In genomic region chr6:83198486-83199172, GRCh38 we compare ENCODE assay signal across 18 cellular contexts. TPM values are rescaled to one million over a fixed set of nuclear protein-coding genes. Genes with fewer than 3 reads are reported as not detected.
DNase-seq lines count a peak whose midpoint lies in the region; ATAC-seq and TF ChIP-seq lines count a peak whose summit lies in the region.
"Had no signal": no experiment of that assay in that cellular context is flagged by ENCODE, and none has a peak within 500 bp of the region (broad histone marks: within the 10 kb centered on the region; RNA-seq: fewer than 3 reads in every experiment).

No MANE protein-coding gene starts in this region.

- H2AFZ ChIP-seq in GM23248 = 0 out of 2 replicates have a peak overlapping the region, but pooled peaks have one; percentile 5

- H3F3A ChIP-seq in GM23248 (ENCODE audit: insufficient read depth) = peaks cover 21% of the 10 kb centered on the region; the same call in 1 of the 2 replicates

- H3K4me2 ChIP-seq in GM23248 (ENCODE audit: unreplicated experiment) = peak overlapping the region; percentile 49

- peak overlapping the region; percentile 19; the same call in 1 of the 2 replicates for H3K9ac ChIP-seq in GM23248

- in situ Hi-C loops in GM23248 (cut with MboI) (loop anchor here (25.0 kb wide), 1 partner anchor 961 kb away; the partner anchor contains the start of gene IBTK), astrocyte of the spinal cord (cut with HindIII; ENCODE audit: low sequenced_read_pairs) (no loop called here)

- peaks cover 9% of the 10 kb centered on the region for H3K79me2 ChIP-seq in GM23248 (ENCODE audit: insufficient read depth)

- H4K20me1 ChIP-seq in GM23248 (ENCODE audit: insufficient read depth) = no peaks in the 10 kb centered on the region

- no peak for TF ChIP-seq CTCF in astrocyte of the spinal cord (IDR thresholded peaks at IDR 0.05; ENCODE audit: low read depth, low read length)

- H3K9me2 ChIP-seq in GM23248 (ENCODE audit: insufficient read depth) = no peaks in the 10 kb centered on the region

- no peak for ATAC-seq in GM18502 (IDR thresholded peaks at IDR 0.05; ENCODE audit: poor library complexity, unreplicated experiment)
- ATAC-seq: activated CD8-positive, alpha-beta T cell treated with anti-CD3 and anti-CD28 coated beads, Interleukin-2, amount 10 ng/mL, durations not matched to agents 7 days and 5 days had no signal

- no peaks in the 10 kb centered on the region; the same call in 1 of the 2 replicates for H3K36me3 ChIP-seq in GM23248 (ENCODE audit: low read depth)

- H3K27me3 ChIP-seq in GM23248 (replicated peaks; ENCODE audit: insufficient read depth) = no peaks in the 10 kb centered on the region
- H3K27me3 ChIP-seq: gastrocnemius medialis had no signal

- DNase-seq in AG08395 (ENCODE audit: low spot score) = peak; percentile 29
- peak; percentile 78 for DNase-seq in GM23248
- peak; percentile 55 for DNase-seq in astrocyte of the spinal cord (ENCODE audit: low read depth, low spot score)
- DNase-seq in hepatic stellate cell (ENCODE audit: low spot score) = peak; percentile 37
- no peak for DNase-seq in stimulated activated CD4-positive, alpha-beta T cell treated with anti-CD3 and anti-CD28 coated beads, Interleukin-15, amount 100 ng/mL, for 24 hours
- no peak for DNase-seq in NCI-H82 treated with DMSO at 0.1 percent for 48 hours (lab: John Stamatoyannopoulos, UW; ENCODE audit: unreplicated experiment)
- DNase-seq in NCI-H774 (lab: John Stamatoyannopoulos, UW) = no peak
- DNase-seq: activated CD8-positive, alpha-beta T cell treated with anti-CD3 and anti-CD28 coated beads, Interleukin-2, amount 10 ng/mL, durations not matched to agents 7 days and 5 days; activated naive CD8-positive, alpha-beta T cell treated with anti-CD3 and anti-CD28 coated beads, Interleukin-2, amount 50 U/mL, for 24 hours; AML-193; Calu3; gastrocnemius medialis; H7; left ventricle myocardium inferior; NCI-H345; stimulated activated CD4-positive, alpha-beta T cell treated with anti-CD3 and anti-CD28 coated beads, Interleukin-2, amount 100 ng/mL, for 48 hours; T-helper 1 cell had no signal

- peaks cover 38% of the 10 kb centered on the region for H3K4me1 ChIP-seq in GM23248 (ENCODE audit: insufficient read depth)

- no peaks in the 10 kb centered on the region for H3K9me3 ChIP-seq in GM23248 (ENCODE audit: low read depth)
- H3K9me3 ChIP-seq: gastrocnemius medialis, left ventricle myocardium inferior had no signal

- H3K4me3 ChIP-seq in GM23248 (no peak overlapping the region), astrocyte of the spinal cord (ENCODE audit: low read depth, low read length) (no peak overlapping the region)
- H3K4me3 ChIP-seq: gastrocnemius medialis, left ventricle myocardium inferior had no signal

- H3K27ac ChIP-seq in GM23248 = peak overlapping the region; percentile 49
- H3K27ac ChIP-seq: left ventricle myocardium inferior had no signal

- WGBS in GM23248 (ENCODE audit: low coverage in 1 of 2, low lambda C conversion rate in 2 of 2, missing lambda C conversion rate in 2 of 2), 2 experiments = 72 to 73% methylated on average over 4 of the region's 4 CpGs

RNA-seq across cellular contexts. Expression of gene RWDD2A, which starts 5.5 kb away (rescaled TPM):
- total RNA-seq in GM23248 (2014; rRNA removed; shearing (Covaris generic)) = 4.4 and 6.1 TPM in 2 replicates
- polyA plus RNA-seq in GM23248 (2016; fragmentation: Nextera tagmentation; extraction: Ambion mirVana) = 5.2 and 5.5 TPM in 2 replicates

RNA-seq across cellular contexts. Expression of gene PGM3, which starts 5.6 kb away (rescaled TPM):
- total RNA-seq in GM23248 (2014; rRNA removed; shearing (Covaris generic)) = 74.4 and 89.0 TPM in 2 replicates
- polyA plus RNA-seq in GM23248 (2016; fragmentation: Nextera tagmentation; extraction: Ambion mirVana) = 131 and 132 TPM in 2 replicates

Comparison
In these comparisons a context has a peak if more than half of its experiments do, and no peak if none do; other contexts are left out.
1. DNase-seq: peak in AG08395 (single experiment), GM23248 (single experiment), astrocyte of the spinal cord (single experiment) and hepatic stellate cell (single experiment); none in stimulated activated CD4-positive, alpha-beta T cell treated with anti-CD3 and anti-CD28 coated beads, Interleukin-15, amount 100 ng/mL, for 24 hours (single experiment), NCI-H82 treated with DMSO at 0.1 percent for 48 hours (single experiment) and NCI-H774 (single experiment).